Comparison of ENCODE assay signal across 23 cellular contexts in the genomic region with DNA sequence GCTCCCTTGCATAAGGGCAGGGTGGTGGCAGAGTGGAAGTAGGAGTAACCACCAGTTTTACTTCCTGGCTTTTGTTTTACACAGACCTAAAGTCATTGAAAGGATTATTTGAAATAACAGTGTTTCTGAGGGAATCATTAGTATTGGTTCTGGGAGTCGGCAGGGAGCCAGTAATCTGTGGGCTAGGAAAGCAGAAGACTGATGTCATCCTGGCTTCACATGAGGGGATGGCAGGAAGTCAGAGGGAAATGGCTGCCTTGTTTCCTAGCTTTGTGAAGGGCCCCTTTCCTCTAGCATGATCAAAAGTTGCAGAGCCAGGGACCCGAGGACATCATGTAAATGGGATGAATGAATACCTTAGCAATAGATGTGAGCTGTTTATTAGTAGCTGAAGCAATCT.
DNase-seq lines count a peak whose midpoint lies in the region; ATAC-seq and TF ChIP-seq lines count a peak whose summit lies in the region.
"Had no signal": no experiment of that assay in that cellular context is flagged by ENCODE, and none has a peak within 500 bp of the region (broad histone marks: within the 10 kb centered on the region; RNA-seq: fewer than 3 reads in every experiment).

No MANE protein-coding gene starts in this region.

- H3K9me2 ChIP-seq in OCI-LY7 (ENCODE audit: insufficient read depth, low read length): no peaks in the 10 kb centered on the region
- H3K9me2 ChIP-seq: SK-N-SH had no signal

- H2AFZ ChIP-seq in OCI-LY7 (ENCODE audit: low read length): peak overlapping the region; percentile 69

- H3K4me1 ChIP-seq in A673 (ENCODE audit: insufficient read depth, low read length, poor library complexity, severe bottlenecking): peaks cover 5% of the 10 kb centered on the region
- peaks cover 14% of the 10 kb centered on the region for H3K4me1 ChIP-seq in OCI-LY7 (ENCODE audit: insufficient read depth, low read length, poor library complexity, severe bottlenecking)

- H3K9me3 Mint-ChIP-seq in activated CD4-positive, alpha-beta memory T cell treated with anti-CD3 and anti-CD28 coated beads, Interleukin-2, amount 10 ng/mL, durations not matched to agents 7 days and 5 days: no peaks in the 10 kb centered on the region
- H3K9me3 Mint-ChIP-seq in natural killer cell treated with Interleukin-12 subunit alpha and Interleukin-12 subunit beta and Interleukin-15 and Interleukin-18, amount 100 ng/mL, for 72 hours: peaks cover 9% of the 10 kb centered on the region
- H3K9me3 Mint-ChIP-seq in naive thymus-derived CD8-positive, alpha-beta T cell: peaks cover 0 to 25% (median 0%) of the 10 kb centered on the region in 9 donors

- no peak for ATAC-seq in natural killer cell treated with Interleukin-12 subunit alpha and Interleukin-12 subunit beta and Interleukin-15 and Interleukin-18, amount 100 ng/mL, for 72 hours
- no peak for ATAC-seq in naive thymus-derived CD8-positive, alpha-beta T cell

- DNase-seq in A673 (ENCODE audit: low spot score) (peak; percentile 18), HCEC 1CT (peak; percentile 1), OCI-LY7 (ENCODE audit: low spot score) (no peak), dermis blood vessel endothelial cell (peak; percentile 4)
- DNase-seq in activated effector memory CD4-positive, alpha-beta T cell treated with Interleukin-2 at 50 U/mL for 16 hours: no peak
- no peak for DNase-seq in activated CD4-positive, alpha-beta memory T cell treated with anti-CD3 and anti-CD28 coated beads, Interleukin-2, amount 10 ng/mL, durations not matched to agents 7 days and 5 days
- no peak for DNase-seq in natural killer cell treated with Interleukin-12 subunit alpha and Interleukin-12 subunit beta and Interleukin-15 and Interleukin-18, amount 100 ng/mL, for 72 hours (ENCODE audit: low spot score)
- no peak for DNase-seq in naive thymus-derived CD8-positive, alpha-beta T cell
- DNase-seq: 8988T; CD8-positive, alpha-beta memory T cell; EL; KG1; NCI-H1105; NCI-H146; NCI-H2081; NCI-H2171; NCI-H345; NCI-H524 treated with DMSO at 0.1 percent for 48 hours; SHP77 treated with DMSO at 0.1 percent for 48 hours; SK-N-SH had no signal

- no peak overlapping the region for H3K4me3 Mint-ChIP-seq in activated CD4-positive, alpha-beta memory T cell treated with anti-CD3 and anti-CD28 coated beads, Interleukin-2, amount 10 ng/mL, durations not matched to agents 7 days and 5 days
- H3K4me3 Mint-ChIP-seq in natural killer cell treated with Interleukin-12 subunit alpha and Interleukin-12 subunit beta and Interleukin-15 and Interleukin-18, amount 100 ng/mL, for 72 hours: no peak overlapping the region
- no peak overlapping the region for H3K4me3 Mint-ChIP-seq in naive thymus-derived CD8-positive, alpha-beta T cell
- H3K4me3 Mint-ChIP-seq: CD8-positive, alpha-beta memory T cell had no signal

- no peaks in the 10 kb centered on the region for H3K27me3 Mint-ChIP-seq in activated CD4-positive, alpha-beta memory T cell treated with anti-CD3 and anti-CD28 coated beads, Interleukin-2, amount 10 ng/mL, durations not matched to agents 7 days and 5 days
- no peaks in the 10 kb centered on the region for H3K27me3 Mint-ChIP-seq in natural killer cell treated with Interleukin-12 subunit alpha and Interleukin-12 subunit beta and Interleukin-15 and Interleukin-18, amount 100 ng/mL, for 72 hours
- H3K27me3 Mint-ChIP-seq in naive thymus-derived CD8-positive, alpha-beta T cell: no peaks in the 10 kb centered on the region
- H3K27me3 Mint-ChIP-seq: CD8-positive, alpha-beta memory T cell had no signal

- H3K79me2 ChIP-seq in OCI-LY7 (ENCODE audit: insufficient read depth, low read depth, low read length): no peaks in the 10 kb centered on the region

- TF ChIP-seq CTCF in A673 (conservative IDR thresholded peaks at IDR 0.05; ENCODE audit: low read depth, low read length) (no peak), OCI-LY7 (conservative IDR thresholded peaks at IDR 0.05; ENCODE audit: low read length) (no peak)

- no peaks in the 10 kb centered on the region for H3K9me3 ChIP-seq in A673 (ENCODE audit: low read depth, low read length, poor library complexity, severe bottlenecking)
- H3K9me3 ChIP-seq in OCI-LY7 (ENCODE audit: low read length): no peaks in the 10 kb centered on the region; the same call in 1 of the 2 replicates
- H3K9me3 ChIP-seq: SK-N-SH had no signal

- H3K27ac ChIP-seq in A673 (ENCODE audit: low read depth, low read length, poor library complexity, severe bottlenecking) (no peak overlapping the region), OCI-LY7 (ENCODE audit: low read depth, low read length, poor library complexity, severe bottlenecking) (no peak overlapping the region)
- H3K27ac ChIP-seq: C4-2B, HL-60, RWPE1 had no signal

- no TSS peak for BruUV-seq in A673 (replicated peaks; lab: Mats Ljungman, UMichigan)
- no TSS peak for BruUV-seq in OCI-LY7 (replicated peaks; lab: Mats Ljungman, UMichigan)

- no peaks in the 10 kb centered on the region for H3K27me3 ChIP-seq in A673 (replicated peaks; ENCODE audit: insufficient read depth, low read depth, low read length, poor library complexity)

- no peaks in the 10 kb centered on the region for H4K20me1 ChIP-seq in OCI-LY7 (ENCODE audit: insufficient read depth, low read length)

- H3K4me2 ChIP-seq in OCI-LY7 (ENCODE audit: low read length): no peak overlapping the region
- H3K4me2 ChIP-seq: SK-N-SH had no signal

- POLR2A ChIA-PET in A673 (lab: Charles Lee; ENCODE audit: low non-redundant PET) (no interaction called here), OCI-LY7 (lab: Charles Lee) (interaction anchor here (0.5 kb wide), 1 partner anchor 10 kb away, joined by 6 read pairs; no protein-coding TSS in a partner anchor)
- POLR2A ChIA-PET in activated CD4-positive, alpha-beta memory T cell treated with anti-CD3 and anti-CD28 coated beads, Interleukin-2, amount 10 ng/mL, durations not matched to agents 7 days and 5 days (lab: Charles Lee): no interaction called here
- POLR2A ChIA-PET in naive thymus-derived CD8-positive, alpha-beta T cell (lab: Charles Lee): no interaction called here

- intact Hi-C loops in A673 (cut with micrococcal nuclease; ENCODE audit: unreplicated experiment) (no loop called here), OCI-LY7 (cut with micrococcal nuclease; ENCODE audit: unreplicated experiment) (no loop called here)

- H3K4me1 Mint-ChIP-seq in activated CD4-positive, alpha-beta memory T cell treated with anti-CD3 and anti-CD28 coated beads, Interleukin-2, amount 10 ng/mL, durations not matched to agents 7 days and 5 days: no peaks in the 10 kb centered on the region
- no peaks in the 10 kb centered on the region for H3K4me1 Mint-ChIP-seq in natural killer cell treated with Interleukin-12 subunit alpha and Interleukin-12 subunit beta and Interleukin-15 and Interleukin-18, amount 100 ng/mL, for 72 hours (ENCODE audit: low read depth in 2 of 2)
- H3K4me1 Mint-ChIP-seq in naive thymus-derived CD8-positive, alpha-beta T cell: no peaks in the 10 kb centered on the region
- H3K4me1 Mint-ChIP-seq: CD8-positive, alpha-beta memory T cell had no signal

- no peaks in the 10 kb centered on the region for H3K36me3 Mint-ChIP-seq in activated CD4-positive, alpha-beta memory T cell treated with anti-CD3 and anti-CD28 coated beads, Interleukin-2, amount 10 ng/mL, durations not matched to agents 7 days and 5 days (ENCODE audit: low read depth)
- no peaks in the 10 kb centered on the region for H3K36me3 Mint-ChIP-seq in natural killer cell treated with Interleukin-12 subunit alpha and Interleukin-12 subunit beta and Interleukin-15 and Interleukin-18, amount 100 ng/mL, for 72 hours
- no peaks in the 10 kb centered on the region for H3K36me3 Mint-ChIP-seq in naive thymus-derived CD8-positive, alpha-beta T cell
- H3K36me3 Mint-ChIP-seq: CD8-positive, alpha-beta memory T cell had no signal

- no peaks in the 10 kb centered on the region for H3K36me3 ChIP-seq in A673 (ENCODE audit: insufficient read depth, low read length, poor library complexity, severe bottlenecking)
- no peaks in the 10 kb centered on the region for H3K36me3 ChIP-seq in OCI-LY7 (ENCODE audit: insufficient read depth, low read length)

- no peak overlapping the region for H3K27ac Mint-ChIP-seq in activated CD4-positive, alpha-beta memory T cell treated with anti-CD3 and anti-CD28 coated beads, Interleukin-2, amount 10 ng/mL, durations not matched to agents 7 days and 5 days
- H3K27ac Mint-ChIP-seq in natural killer cell treated with Interleukin-12 subunit alpha and Interleukin-12 subunit beta and Interleukin-15 and Interleukin-18, amount 100 ng/mL, for 72 hours: no peak overlapping the region
- H3K27ac Mint-ChIP-seq in naive thymus-derived CD8-positive, alpha-beta T cell: no peak overlapping the region
- H3K27ac Mint-ChIP-seq: CD8-positive, alpha-beta memory T cell had no signal

- CTCF ChIA-PET in A673 (lab: Charles Lee): no interaction called here
- CTCF ChIA-PET in OCI-LY7 (lab: Charles Lee; ENCODE audit: unreplicated experiment): no interaction called here
- CTCF ChIA-PET in activated CD4-positive, alpha-beta memory T cell treated with anti-CD3 and anti-CD28 coated beads, Interleukin-2, amount 10 ng/mL, durations not matched to agents 7 days and 5 days (lab: Charles Lee): no interaction called here

- H3K4me3 ChIP-seq in A673 (ENCODE audit: low read depth, low read length, poor library complexity, severe bottlenecking) (no peak overlapping the region), OCI-LY7 (ENCODE audit: low read depth, low read length, poor library complexity, severe bottlenecking) (no peak overlapping the region)

Comparison
In these comparisons a context has a peak if more than half of its experiments do, and no peak if none do; other contexts are left out.
1. DNase-seq: peak in A673 (single experiment), HCEC 1CT (single experiment) and dermis blood vessel endothelial cell (single experiment); none in OCI-LY7 (single experiment), activated effector memory CD4-positive, alpha-beta T cell treated with Interleukin-2 at 50 U/mL for 16 hours (single experiment), activated CD4-positive, alpha-beta memory T cell treated with anti-CD3 and anti-CD28 coated beads, Interleukin-2, amount 10 ng/mL, durations not matched to agents 7 days and 5 days (single experiment), natural killer cell treated with Interleukin-12 subunit alpha and Interleukin-12 subunit beta and Interleukin-15 and Interleukin-18, amount 100 ng/mL, for 72 hours (single experiment) and naive thymus-derived CD8-positive, alpha-beta T cell (0 of 10).